Comparison of ENCODE assay signal across 1 cellular context in genomic region chrX:15564981-15565579, GRCh38.
TF ChIP-seq lines count a peak whose summit lies in the region.

No MANE protein-coding gene starts in this region.

TF ChIP-seq in GM23338, 12 proteins besides CTCF, POLR2A, EP300 and RAD21 (continued from another document):
- TF ChIP-seq ZNF462 (CRISPR knock-in tag; IDR thresholded peaks at IDR 0.05) = no peak
